8 cellular contexts compared by ENCODE assay signal in the genomic region with DNA sequence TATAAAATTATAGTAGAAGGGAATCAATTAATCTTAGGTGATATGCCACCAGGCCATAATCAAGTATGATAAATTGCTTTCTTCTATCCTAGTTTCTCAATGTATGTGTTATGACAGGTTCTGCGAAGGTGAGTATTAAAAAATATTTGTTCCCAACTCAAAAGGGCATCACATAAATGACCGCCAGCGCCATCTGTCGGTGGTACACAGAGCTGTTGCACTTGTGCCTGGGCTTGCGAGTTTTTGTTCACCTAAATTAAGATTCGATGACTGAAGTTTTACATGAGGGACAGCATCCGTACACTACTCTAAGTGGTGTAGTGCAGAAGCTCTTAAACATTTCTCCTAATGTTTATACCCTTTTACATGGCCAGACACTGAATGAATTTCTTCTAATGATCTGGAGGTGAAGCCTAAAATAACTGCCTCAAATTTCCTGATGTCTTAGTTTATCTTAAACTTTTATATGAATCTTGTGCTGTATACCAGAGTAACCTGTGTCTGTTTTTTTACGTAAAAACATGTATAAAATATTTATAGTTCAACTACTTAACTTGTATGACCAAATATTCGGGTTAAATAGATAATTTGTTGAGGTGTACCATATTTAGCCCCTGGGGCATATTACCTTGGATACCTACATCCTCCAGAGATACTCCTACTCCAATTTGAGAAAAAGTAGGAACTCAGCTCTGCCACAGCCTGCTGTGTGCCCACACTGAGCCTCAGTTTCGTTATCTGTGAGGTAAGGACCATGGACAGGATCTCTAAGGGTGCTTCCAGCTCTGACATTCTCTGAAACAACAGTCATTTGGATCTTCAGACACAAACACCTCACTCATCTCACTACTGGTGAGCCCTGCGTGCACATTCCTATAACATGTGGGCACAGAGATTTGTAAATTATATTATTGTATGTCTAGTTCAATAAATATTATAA.
DNase-seq lines count a peak whose midpoint lies in the region; ATAC-seq, FAIRE-seq and TF ChIP-seq lines count a peak whose summit lies in the region.

No MANE protein-coding gene starts in this region.

- H3K9me3 ChIP-seq in Peyer's patch (no peaks in the 10 kb centered on the region), endothelial cell of umbilical vein (replicated peaks; ENCODE audit: control insufficient read depth, insufficient read depth, low read length) (no peaks in the 10 kb centered on the region)

- H3K4me1 ChIP-seq in Peyer's patch (no peaks in the 10 kb centered on the region), endothelial cell of umbilical vein (ENCODE audit: control insufficient read depth, extremely low read depth, insufficient read depth, low read length) (no peaks in the 10 kb centered on the region)

- H3K36me3 ChIP-seq in Peyer's patch (no peaks in the 10 kb centered on the region), endothelial cell of umbilical vein (ENCODE audit: control insufficient read depth in 2 of 2, extremely low read depth in 1 of 2, insufficient read depth in 2 of 2, low read length in 2 of 2) (no peaks in the 10 kb centered on the region)

- peaks cover 5% of the 10 kb centered on the region for H4K20me1 ChIP-seq in endothelial cell of umbilical vein (replicated peaks; ENCODE audit: control insufficient read depth, extremely low read depth, insufficient read depth, low read length)

- POLR2A ChIA-PET in HEK293T (lab: Yijun Ruan, JAX) (no interaction called here), endothelial cell of umbilical vein (lab: Charles Lee) (no interaction called here)

- no peaks in the 10 kb centered on the region for H3K79me2 ChIP-seq in endothelial cell of umbilical vein (ENCODE audit: control insufficient read depth, insufficient read depth, low read length)

- dilution Hi-C loops in endothelial cell of umbilical vein (cut with MboI; ENCODE audit: extremely low pct_ligation_motif_present, low sequenced_read_pairs), result no loop called here

- peak; percentile 77 for FAIRE-seq in endothelial cell of umbilical vein (lab: Jason Lieb, UNC)

- intact Hi-C loops in endothelial cell of umbilical vein (cut with micrococcal nuclease), result loop anchor here (1.0 to 5.0 kb wide), 4 partner anchors 59 to 1140 kb away; no protein-coding TSS in a partner anchor

- DNase-seq in NCI-H2029 (lab: John Stamatoyannopoulos, UW), result peak; percentile 24
- DNase-seq in NCI-H2029 treated with DMSO at 0.1 percent for 48 hours (lab: John Stamatoyannopoulos, UW), result no peak
- peak; percentile 55 for DNase-seq in HEK293T (ENCODE audit: extremely low spot score)
- DNase-seq in Peyer's patch, result peak; percentile 19 to 72 (median 66)
- peak; percentile 50 for DNase-seq in endothelial cell of umbilical vein (ENCODE audit: low read depth, low spot score)
- peak; percentile 61 for DNase-seq in myocyte (ENCODE audit: low read depth)
- DNase-seq in effector CD8-positive, alpha-beta T cell (lab: John Stamatoyannopoulos, UW), result no peak

- TF ChIP-seq CTCF in Peyer's patch (IDR thresholded peaks at IDR 0.05), result peak in 4 of 6 experiments; percentile 39 to 65 (median 56)
- TF ChIP-seq CTCF in endothelial cell of umbilical vein (IDR thresholded peaks at IDR 0.05; ENCODE audit: extremely low read depth in 1 of 2, insufficient read depth in 1 of 2, low read depth in 1 of 2, low read length in 2 of 2), result peak; percentile 73 to 85

- H3K27ac ChIP-seq in Peyer's patch, result no peak overlapping the region
- no peak overlapping the region for H3K27ac ChIP-seq in endothelial cell of umbilical vein (ENCODE audit: insufficient read depth, low read depth, low read length)

- CTCF ChIA-PET in HEK293T (lab: Yijun Ruan, JAX) (interaction anchor here (0.6 to 4.0 kb wide), 6 partner anchors 11 to 1140 kb away, joined by 3 to 19 read pairs (median 4); no protein-coding TSS in a partner anchor), endothelial cell of umbilical vein (lab: Charles Lee) (interaction anchor here (0.6 to 6.6 kb wide), 45 partner anchors 9 to 1330 kb away, joined by 3 to 65 read pairs (median 4); no protein-coding TSS in a partner anchor)

- no peaks in the 10 kb centered on the region for H3K27me3 ChIP-seq in Peyer's patch
- no peaks in the 10 kb centered on the region for H3K27me3 ChIP-seq in endothelial cell of umbilical vein (ENCODE audit: control insufficient read depth in 2 of 2, insufficient read depth in 2 of 2, low read length in 2 of 2)

- no peak overlapping the region for H2AFZ ChIP-seq in endothelial cell of umbilical vein (ENCODE audit: low read depth, low read length)

- ATAC-seq in GM18505 (IDR thresholded peaks at IDR 0.05; ENCODE audit: unreplicated experiment), result no peak

- no peak overlapping the region for H3K4me2 ChIP-seq in endothelial cell of umbilical vein (ENCODE audit: insufficient read depth, low read length)

- BruUV-seq in endothelial cell of umbilical vein (replicated peaks; lab: Mats Ljungman, UMichigan), result no TSS peak

- H3K9ac ChIP-seq in endothelial cell of umbilical vein (replicated peaks; ENCODE audit: extremely low read depth, insufficient read depth, low read length), result no peak overlapping the region

- H3K9me1 ChIP-seq in endothelial cell of umbilical vein (replicated peaks; ENCODE audit: control insufficient read depth, extremely low read depth, insufficient read depth, low read length), result no peaks in the 10 kb centered on the region

- TF ChIP-seq POLR2A in Peyer's patch (IDR thresholded peaks at IDR 0.05), result no peak
- no peak for TF ChIP-seq POLR2A in endothelial cell of umbilical vein (IDR thresholded peaks at IDR 0.05; ENCODE audit: low read depth, low read length)
- TF ChIP-seq POLR2A in GM18505 (IDR thresholded peaks at IDR 0.05; ENCODE audit: borderline replicate concordance, extremely low read depth, insufficient read depth, insufficient read length), result no peak

- H3K4me3 ChIP-seq in Peyer's patch (no peak overlapping the region), endothelial cell of umbilical vein (replicated peaks in 1 of 3; ENCODE audit: insufficient read depth in 1 of 3, low read depth in 1 of 3, low read length in 3 of 3) (no peak overlapping the region)

TF ChIP-seq in HEK293T, 16 proteins besides CTCF, POLR2A, EP300 and RAD21:
- TF ChIP-seq FOXM1 (IDR thresholded peaks at IDR 0.05; ENCODE audit: borderline replicate concordance) (no peak), ARNT (IDR thresholded peaks at IDR 0.05) (no peak), FOXK2 (IDR thresholded peaks at IDR 0.05) (no peak)
- TF ChIP-seq, protein P1, sequence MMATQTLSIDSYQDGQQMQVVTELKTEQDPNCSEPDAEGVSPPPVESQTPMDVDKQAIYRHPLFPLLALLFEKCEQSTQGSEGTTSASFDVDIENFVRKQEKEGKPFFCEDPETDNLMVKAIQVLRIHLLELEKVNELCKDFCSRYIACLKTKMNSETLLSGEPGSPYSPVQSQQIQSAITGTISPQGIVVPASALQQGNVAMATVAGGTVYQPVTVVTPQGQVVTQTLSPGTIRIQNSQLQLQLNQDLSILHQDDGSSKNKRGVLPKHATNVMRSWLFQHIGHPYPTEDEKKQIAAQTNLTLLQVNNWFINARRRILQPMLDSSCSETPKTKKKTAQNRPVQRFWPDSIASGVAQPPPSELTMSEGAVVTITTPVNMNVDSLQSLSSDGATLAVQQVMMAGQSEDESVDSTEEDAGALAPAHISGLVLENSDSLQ (IDR thresholded peaks at IDR 0.05), result no peak

TF ChIP-seq in endothelial cell of umbilical vein, 7 proteins besides CTCF, POLR2A, EP300 and RAD21:
- TF ChIP-seq FOS (IDR thresholded peaks at IDR 0.05; ENCODE audit: borderline replicate concordance, insufficient read depth, low read length) (no peak), EZH2 (IDR thresholded peaks at IDR 0.05; ENCODE audit: borderline replicate concordance, low read depth, low read length, severe bottlenecking) (no peak), JUN (IDR thresholded peaks at IDR 0.05; ENCODE audit: borderline replicate concordance, insufficient read depth, insufficient read length, low read depth) (no peak), GATA2 (IDR thresholded peaks at IDR 0.05; ENCODE audit: insufficient read depth, insufficient read length, low read depth, low read length) (no peak), POLR2AphosphoS5 (IDR thresholded peaks at IDR 0.05; ENCODE audit: insufficient read depth, low read depth, low read length) (no peak), MYC (IDR thresholded peaks at IDR 0.05; ENCODE audit: low read depth, low read length) (no peak)
- TF ChIP-seq, protein P2, sequence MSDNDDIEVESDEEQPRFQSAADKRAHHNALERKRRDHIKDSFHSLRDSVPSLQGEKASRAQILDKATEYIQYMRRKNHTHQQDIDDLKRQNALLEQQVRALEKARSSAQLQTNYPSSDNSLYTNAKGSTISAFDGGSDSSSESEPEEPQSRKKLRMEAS (IDR thresholded peaks at IDR 0.05; ENCODE audit: insufficient read depth, insufficient read length), result no peak
TF ChIP-seq in endothelial cell of umbilical vein: peak in this region for 0.

Comparison
In these comparisons a context has a peak if more than half of its experiments do, and no peak if none do; other contexts are left out.
1. DNase-seq: peak in NCI-H2029 (single experiment), HEK293T (single experiment), Peyer's patch (3 of 3), endothelial cell of umbilical vein (single experiment) and myocyte (single experiment); none in NCI-H2029 treated with DMSO at 0.1 percent for 48 hours (single experiment) and effector CD8-positive, alpha-beta T cell (single experiment).